Comparison of ENCODE assay signal across 28 cellular contexts in genomic region chr16:87613961-87614360, GRCh38. TPM values are rescaled to one million over a fixed set of nuclear protein-coding genes. Genes with fewer than 3 reads are reported as not detected.
"Had no signal": no experiment of that assay in that cellular context is flagged by ENCODE, and none has a peak within 500 bp of the region (broad histone marks: within the 10 kb centered on the region; RNA-seq: fewer than 3 reads in every experiment).

No MANE protein-coding gene starts in this region.

- H3K36me3 ChIP-seq: stomach, suprapubic skin, thoracic aorta, thyroid gland, tibial artery, tibial nerve, transverse colon, upper lobe of left lung, upper lobe of right lung, uterus, vagina had no signal

- H3K4me1 ChIP-seq: stomach, suprapubic skin, testis, thyroid gland, tibial artery, tibial nerve, transverse colon, upper lobe of left lung, upper lobe of right lung, uterus, vagina had no signal

- H3K27ac ChIP-seq: stomach, suprapubic skin, testis, thoracic aorta, thyroid gland, tibial artery, tibial nerve, transverse colon, upper lobe of left lung, upper lobe of right lung, uterus, vagina had no signal

- H3K27me3 ChIP-seq: testis, thyroid gland, upper lobe of left lung, uterus, vagina had no signal

- H3K4me3 Mint-ChIP-seq: stimulated activated effector memory CD8-positive, alpha-beta T cell treated with anti-CD3 and anti-CD28 coated beads, Interleukin-12 subunit alpha, Interleukin-12 subunit beta, amount 100 ng/mL, for 72 hours; stimulated activated memory B cell treated with anti-CD40 and anti-IgM and Interleukin-4, amounts not matched to agents 10 μg/mL and 1 μg/mL and 100 μg/mL, for 72 hours; stimulated activated naive B cell treated with anti-CD40 and anti-IgM and Interleukin-4, amounts not matched to agents 10 μg/mL and 1 μg/mL and 100 μg/mL, for 72 hours; stimulated activated naive CD8-positive, alpha-beta T cell treated with anti-CD3 and anti-CD28 coated beads, Interleukin-15, amount 100 ng/mL, for 72 hours; stimulated activated naive CD8-positive, alpha-beta T cell treated with anti-CD3 and anti-CD28 coated beads, Interleukin-15, Interleukin-2, amounts not matched to agents 100 ng/mL and 50 ng/mL, for 24 hours; type B pancreatic cell had no signal

- DNase-seq: stimulated activated CD4-positive, alpha-beta T cell treated with anti-CD3 and anti-CD28 coated beads, Interleukin-2, amount 100 ng/mL, for 48 hours; stimulated activated CD4-positive, alpha-beta T cell treated with anti-CD3 and anti-CD28 coated beads, Interleukin-4, amount 100 ng/mL, for 1 hour; stimulated activated CD4-positive, alpha-beta T cell treated with anti-CD3 and anti-CD28 coated beads, Interleukin-4, amount 100 ng/mL, for 24 hours; stimulated activated CD4-positive, alpha-beta T cell treated with anti-CD3 and anti-CD28 coated beads, Interleukin-4, amount 100 ng/mL, for 4 hours; stimulated activated CD8-positive, alpha-beta memory T cell treated with anti-CD3 and anti-CD28 coated beads, Interleukin-4, amount 100 ng/mL, for 48 hours; stimulated activated naive B cell treated with anti-CD40 and anti-IgM and Interleukin-4, amounts not matched to agents 10 μg/mL and 1 μg/mL and 100 μg/mL, for 72 hours; stimulated activated naive CD4-positive, alpha-beta T cell; stimulated activated naive CD4-positive, alpha-beta T cell treated with Interleukin-2 at 50 U/mL for 16 hours; stimulated activated naive CD8-positive, alpha-beta T cell treated with anti-CD3 and anti-CD28 coated beads, Interleukin-15, amount 100 ng/mL, for 72 hours; stimulated activated naive CD8-positive, alpha-beta T cell treated with anti-CD3 and anti-CD28 coated beads, Interleukin-15, Interleukin-2, amounts not matched to agents 100 U/mL and 50 U/mL, for 24 hours; stomach; substantia nigra; testis; thyroid gland; tibial artery; transverse colon; trophoblast cell; upper lobe of left lung; upper lobe of right lung; uterus had no signal

- H3K9me3 Mint-ChIP-seq: stimulated activated effector memory CD8-positive, alpha-beta T cell treated with anti-CD3 and anti-CD28 coated beads, Interleukin-12 subunit alpha, Interleukin-12 subunit beta, amount 100 ng/mL, for 72 hours; stimulated activated memory B cell treated with anti-CD40 and anti-IgM and Interleukin-4, amounts not matched to agents 10 μg/mL and 1 μg/mL and 100 μg/mL, for 72 hours; stimulated activated naive B cell treated with anti-CD40 and anti-IgM and Interleukin-4, amounts not matched to agents 10 μg/mL and 1 μg/mL and 100 μg/mL, for 72 hours; stimulated activated naive CD8-positive, alpha-beta T cell treated with anti-CD3 and anti-CD28 coated beads, Interleukin-15, amount 100 ng/mL, for 72 hours; stimulated activated naive CD8-positive, alpha-beta T cell treated with anti-CD3 and anti-CD28 coated beads, Interleukin-15, Interleukin-2, amounts not matched to agents 100 ng/mL and 50 ng/mL, for 24 hours; type B pancreatic cell had no signal

- H3K27me3 Mint-ChIP-seq: type B pancreatic cell had no signal

- H3K36me3 Mint-ChIP-seq: stimulated activated effector memory CD8-positive, alpha-beta T cell treated with anti-CD3 and anti-CD28 coated beads, Interleukin-12 subunit alpha, Interleukin-12 subunit beta, amount 100 ng/mL, for 72 hours; stimulated activated memory B cell treated with anti-CD40 and anti-IgM and Interleukin-4, amounts not matched to agents 10 μg/mL and 1 μg/mL and 100 μg/mL, for 72 hours; stimulated activated naive B cell treated with anti-CD40 and anti-IgM and Interleukin-4, amounts not matched to agents 10 μg/mL and 1 μg/mL and 100 μg/mL, for 72 hours; type B pancreatic cell had no signal

- H3K9me3 ChIP-seq: stomach, suprapubic skin, testis, thoracic aorta, thyroid gland, tibial artery, tibial nerve, transverse colon, upper lobe of left lung, upper lobe of right lung, uterus, vagina had no signal

- ATAC-seq: stimulated activated effector memory CD8-positive, alpha-beta T cell treated with anti-CD3 and anti-CD28 coated beads, Interleukin-12 subunit alpha, Interleukin-12 subunit beta, amount 100 ng/mL, for 72 hours; stimulated activated memory B cell treated with anti-CD40 and anti-IgM and Interleukin-4, amounts not matched to agents 10 μg/mL and 1 μg/mL and 100 μg/mL, for 72 hours; stimulated activated naive B cell treated with anti-CD40 and anti-IgM and Interleukin-4, amounts not matched to agents 10 μg/mL and 1 μg/mL and 100 μg/mL, for 72 hours; stimulated activated naive CD8-positive, alpha-beta T cell treated with anti-CD3 and anti-CD28 coated beads, Interleukin-15, amount 100 ng/mL, for 72 hours; stimulated activated naive CD8-positive, alpha-beta T cell treated with anti-CD3 and anti-CD28 coated beads, Interleukin-15, Interleukin-2, amounts not matched to agents 100 U/mL and 50 U/mL, for 24 hours; upper lobe of right lung had no signal

- H3K4me3 ChIP-seq: stomach, suprapubic skin, testis, thoracic aorta, thyroid gland, tibial artery, tibial nerve, transverse colon, upper lobe of left lung, upper lobe of right lung, uterus, vagina had no signal

- H3K4me1 Mint-ChIP-seq: stimulated activated effector memory CD8-positive, alpha-beta T cell treated with anti-CD3 and anti-CD28 coated beads, Interleukin-12 subunit alpha, Interleukin-12 subunit beta, amount 100 ng/mL, for 72 hours; stimulated activated memory B cell treated with anti-CD40 and anti-IgM and Interleukin-4, amounts not matched to agents 10 μg/mL and 1 μg/mL and 100 μg/mL, for 72 hours; stimulated activated naive B cell treated with anti-CD40 and anti-IgM and Interleukin-4, amounts not matched to agents 10 μg/mL and 1 μg/mL and 100 μg/mL, for 72 hours; stimulated activated naive CD8-positive, alpha-beta T cell treated with anti-CD3 and anti-CD28 coated beads, Interleukin-15, amount 100 ng/mL, for 72 hours had no signal

- H3K27ac Mint-ChIP-seq: stimulated activated effector memory CD8-positive, alpha-beta T cell treated with anti-CD3 and anti-CD28 coated beads, Interleukin-12 subunit alpha, Interleukin-12 subunit beta, amount 100 ng/mL, for 72 hours; stimulated activated memory B cell treated with anti-CD40 and anti-IgM and Interleukin-4, amounts not matched to agents 10 μg/mL and 1 μg/mL and 100 μg/mL, for 72 hours; stimulated activated naive B cell treated with anti-CD40 and anti-IgM and Interleukin-4, amounts not matched to agents 10 μg/mL and 1 μg/mL and 100 μg/mL, for 72 hours; stimulated activated naive CD8-positive, alpha-beta T cell treated with anti-CD3 and anti-CD28 coated beads, Interleukin-15, amount 100 ng/mL, for 72 hours; stimulated activated naive CD8-positive, alpha-beta T cell treated with anti-CD3 and anti-CD28 coated beads, Interleukin-15, Interleukin-2, amounts not matched to agents 100 ng/mL and 50 ng/mL, for 24 hours; type B pancreatic cell had no signal

RNA-seq across cellular contexts. Expression of gene JPH3, which starts 11.7 kb away (rescaled TPM):
- total RNA-seq: suprapubic skin, thoracic aorta had no signal
